In the genomic region with DNA sequence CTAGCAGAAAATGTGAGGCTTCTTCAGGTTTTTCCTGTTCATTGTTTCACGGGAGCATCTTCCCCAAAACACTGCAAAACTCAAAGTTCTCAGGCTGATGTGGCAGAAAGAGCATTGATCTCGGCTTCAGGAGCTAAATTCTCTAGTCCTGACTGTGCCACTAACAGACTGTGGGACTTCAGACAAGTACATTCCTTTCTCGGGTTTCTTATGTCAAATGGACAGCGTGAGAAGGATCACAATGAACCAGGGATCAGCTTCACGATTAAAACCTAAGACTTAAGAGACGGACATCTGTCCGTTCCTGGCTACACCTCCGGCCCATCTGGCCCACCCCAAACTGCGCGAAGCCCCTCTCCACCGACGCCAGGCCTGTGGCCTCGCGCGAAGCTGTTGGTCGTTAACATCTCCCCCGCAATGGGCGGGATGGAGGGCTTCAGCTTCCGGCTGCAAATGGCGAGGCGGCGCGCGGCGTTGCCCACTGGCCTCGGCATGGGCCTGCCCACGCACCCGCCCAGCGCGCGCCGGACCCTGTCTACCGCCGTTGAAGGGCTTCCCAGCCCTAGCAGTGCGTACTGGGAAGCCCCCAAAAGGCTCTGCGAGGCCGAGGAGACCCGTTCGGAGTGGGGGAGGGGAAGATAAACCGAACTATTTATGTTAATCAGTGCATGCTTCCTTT, we compare ENCODE assay signal across 8 cellular contexts. TPM values are rescaled to one million over a fixed set of nuclear protein-coding genes. Genes with fewer than 3 reads are reported as not detected.
A peak's percentile ranks its signal among the peaks of the same experiment; 100 is the strongest.
DNase-seq lines count a peak whose midpoint lies in the region; ATAC-seq and TF ChIP-seq lines count a peak whose summit lies in the region.

No MANE protein-coding gene starts in this region.

- peaks cover 59% of the 10 kb centered on the region for H3K4me1 Mint-ChIP-seq in nephron progenitor cell

- peak overlapping the region; percentile 99 for H3K27ac Mint-ChIP-seq in nephron progenitor cell

- TF ChIP-seq CTCF in AG09319 (IDR thresholded peaks at IDR 0.05; ENCODE audit: low read depth, low read length) (no peak), epithelial cell of proximal tubule (conservative IDR thresholded peaks at IDR 0.05; ENCODE audit: low read depth, low read length) (no peak), nephron progenitor cell (IDR thresholded peaks at IDR 0.05) (no peak)

- H3K4me3 Mint-ChIP-seq in nephron progenitor cell = peak overlapping the region; percentile 93

- peaks cover 13% of the 10 kb centered on the region for H3K36me3 Mint-ChIP-seq in nephron progenitor cell (ENCODE audit: low read depth)

- peak; percentile 45 for ATAC-seq in GM18502 (IDR thresholded peaks at IDR 0.05; ENCODE audit: poor library complexity, unreplicated experiment)
- ATAC-seq in HG03175 (IDR thresholded peaks at IDR 0.05; ENCODE audit: unreplicated experiment) = peak; percentile 34
- ATAC-seq in GM18517 (IDR thresholded peaks at IDR 0.05; ENCODE audit: unreplicated experiment) = no peak

- peak overlapping the region; percentile 80 for H3K4me3 ChIP-seq in epithelial cell of proximal tubule (ENCODE audit: low read depth, low read length)

- H3K9me3 Mint-ChIP-seq in nephron progenitor cell = no peaks in the 10 kb centered on the region

- DNase-seq in AG09319 (ENCODE audit: extremely low read depth, low read depth) (peak; percentile 15), SW480 (ENCODE audit: low spot score) (peak; percentile 52), epithelial cell of proximal tubule (ENCODE audit: low read depth) (peak; percentile 33), nephron progenitor cell (no peak), cerebellum (ENCODE audit: low spot score) (no peak)

- no peaks in the 10 kb centered on the region for H3K27me3 Mint-ChIP-seq in nephron progenitor cell (ENCODE audit: low read depth, poor library complexity)

RNA-seq across cellular contexts. Expression of a gene that starts 0.5 kb away (rescaled TPM):
- total RNA-seq in epithelial cell of proximal tubule (32.8 and 35.6 TPM in 2 replicates), cerebellum (32.3 TPM)

RNA-seq across cellular contexts. Expression of a gene that starts 55.4 kb away (rescaled TPM):
- total RNA-seq in epithelial cell of proximal tubule = 84.9 and 149 TPM in 2 replicates
- total RNA-seq in cerebellum = 26.9 TPM

Comparison
In these comparisons a context has a peak if more than half of its experiments do, and no peak if none do; other contexts are left out.
1. DNase-seq: peak in AG09319 (single experiment), SW480 (single experiment) and epithelial cell of proximal tubule (single experiment); none in nephron progenitor cell (single experiment) and cerebellum (single experiment).